23 cellular contexts compared by ENCODE assay signal in genomic region chr5:29169851-29170250, GRCh38.
DNase-seq lines count a peak whose midpoint lies in the region; FAIRE-seq and TF ChIP-seq lines count a peak whose summit lies in the region.
"Had no signal": no experiment of that assay in that cellular context is flagged by ENCODE, and none has a peak within 500 bp of the region (broad histone marks: within the 10 kb centered on the region; RNA-seq: fewer than 3 reads in every experiment).

No MANE protein-coding gene starts in this region.

- H3K9me3 Mint-ChIP-seq in neural progenitor cell = peaks cover 2% of the 10 kb centered on the region
- peaks cover 13% of the 10 kb centered on the region for H3K9me3 Mint-ChIP-seq in MCF 10A (ENCODE audit: unreplicated experiment)

- H3K4me1 ChIP-seq in neural progenitor cell = no peaks in the 10 kb centered on the region

- H3F3A ChIP-seq in neural progenitor cell (ENCODE audit: low read depth) = no peaks in the 10 kb centered on the region

- H4K20me1 ChIP-seq in neural progenitor cell (ENCODE audit: low read depth) = no peaks in the 10 kb centered on the region

- H3K36me3 ChIP-seq in MG63 = no peaks in the 10 kb centered on the region
- H3K36me3 ChIP-seq in neural progenitor cell = no peaks in the 10 kb centered on the region
- H3K36me3 ChIP-seq: BE2C had no signal

- CTCF ChIA-PET in MCF 10A (lab: Yijun Ruan, JAX) = no interaction called here

- DNase-seq in H54 (ENCODE audit: insufficient read length, low spot score) (no peak), MG63 (peak; percentile 6), amniotic epithelial cell (ENCODE audit: low read depth) (peak; percentile 13), neural progenitor cell (ENCODE audit: low spot score) (peak; percentile 3), MCF 10A (ENCODE audit: unreplicated experiment) (no peak), HuH-7 (ENCODE audit: low spot score) (no peak), DMS53 treated with DMSO at 0.1 percent for 48 hours (lab: John Stamatoyannopoulos, UW; ENCODE audit: unreplicated experiment) (no peak)
- DNase-seq: ACHN; BE2C; C1 segment of cervical spinal cord; CD4-positive, CD25-positive, alpha-beta regulatory T cell; CD8-positive, alpha-beta memory T cell; COR-L47; DMS79; GDM1; GOT3; HCEC 1CT; KG1 had no signal

- H3K27ac Mint-ChIP-seq in neural progenitor cell (no peak overlapping the region), MCF 10A (ENCODE audit: low read depth, unreplicated experiment) (no peak overlapping the region)
- H3K27ac Mint-ChIP-seq: CD4-positive, CD25-positive, alpha-beta regulatory T cell; CD8-positive, alpha-beta memory T cell had no signal

- H3K4me3 ChIP-seq in MG63 (no peak overlapping the region), neural progenitor cell (no peak overlapping the region)

- H3K79me2 ChIP-seq in neural progenitor cell (ENCODE audit: low read depth) = no peaks in the 10 kb centered on the region

- intact Hi-C loops in MCF 10A (cut with micrococcal nuclease) = no loop called here

- no peak overlapping the region for H3K9ac ChIP-seq in neural progenitor cell

- peak; percentile 57 for FAIRE-seq in H54 (lab: Jason Lieb, UNC)
- FAIRE-seq: A204.1, D721Med, GM12892, GM18507, HepG2 had no signal

- H3K36me3 Mint-ChIP-seq in neural progenitor cell = no peaks in the 10 kb centered on the region
- no peaks in the 10 kb centered on the region for H3K36me3 Mint-ChIP-seq in MCF 10A (ENCODE audit: insufficient read depth, unreplicated experiment)
- H3K36me3 Mint-ChIP-seq: CD4-positive, CD25-positive, alpha-beta regulatory T cell; CD8-positive, alpha-beta memory T cell had no signal

- H3K4me2 ChIP-seq in neural progenitor cell = no peak overlapping the region

- no peak overlapping the region for H3K27ac ChIP-seq in neural progenitor cell

- H3K4me3 Mint-ChIP-seq in neural progenitor cell (no peak overlapping the region), MCF 10A (ENCODE audit: unreplicated experiment) (no peak overlapping the region)
- H3K4me3 Mint-ChIP-seq: CD4-positive, CD25-positive, alpha-beta regulatory T cell; CD8-positive, alpha-beta memory T cell had no signal

- no peak for TF ChIP-seq CTCF in neural progenitor cell (IDR thresholded peaks at IDR 0.05)
- TF ChIP-seq CTCF in MCF 10A (IDR thresholded peaks at IDR 0.05; ENCODE audit: unreplicated experiment) = no peak

- H2AFZ ChIP-seq in neural progenitor cell (replicated peaks) = no peak overlapping the region

- TF ChIP-seq POLR2A in H54 (IDR thresholded peaks at IDR 0.05; ENCODE audit: low read depth, low read length) = no peak

- H3K9me3 ChIP-seq in MG63 (no peaks in the 10 kb centered on the region), neural progenitor cell (ENCODE audit: low read depth) (no peaks in the 10 kb centered on the region)
- H3K9me3 ChIP-seq: BE2C had no signal

- BruUV-seq in MCF 10A (replicated peaks; lab: Mats Ljungman, UMichigan) = no TSS peak

- H3K27me3 Mint-ChIP-seq in neural progenitor cell (ENCODE audit: insufficient read depth, low read depth) (peaks cover 3% of the 10 kb centered on the region), MCF 10A (ENCODE audit: insufficient read depth, unreplicated experiment) (no peaks in the 10 kb centered on the region)
- H3K27me3 Mint-ChIP-seq: CD4-positive, CD25-positive, alpha-beta regulatory T cell; CD8-positive, alpha-beta memory T cell had no signal

- H3K4me1 Mint-ChIP-seq in neural progenitor cell (peaks cover 4% of the 10 kb centered on the region), MCF 10A (ENCODE audit: insufficient read depth, unreplicated experiment) (no peaks in the 10 kb centered on the region)
- H3K4me1 Mint-ChIP-seq: CD8-positive, alpha-beta memory T cell had no signal

- no peaks in the 10 kb centered on the region for H3K27me3 ChIP-seq in MG63
- H3K27me3 ChIP-seq in neural progenitor cell = no peaks in the 10 kb centered on the region
- H3K27me3 ChIP-seq: BE2C had no signal

- POLR2A ChIA-PET in MCF 10A (lab: Yijun Ruan, JAX) = no interaction called here

Comparison
In these comparisons a context has a peak if more than half of its experiments do, and no peak if none do; other contexts are left out.
1. DNase-seq: peak in MG63 (single experiment), amniotic epithelial cell (single experiment) and neural progenitor cell (single experiment); none in H54 (single experiment), MCF 10A (single experiment), HuH-7 (single experiment) and DMS53 treated with DMSO at 0.1 percent for 48 hours (single experiment).